Comparison of ENCODE assay signal across 2 cellular contexts in genomic region chr6:97913721-97914120, GRCh38.
TF ChIP-seq lines count a peak whose summit lies in the region.

No MANE protein-coding gene starts in this region.

TF ChIP-seq in GM12878, 131 proteins besides CTCF, POLR2A, EP300 and RAD21 (continued from another document):
- TF ChIP-seq PRDM15 (CRISPR knock-in tag; IDR thresholded peaks at IDR 0.05), result no peak
- TF ChIP-seq IKZF1 (conservative IDR thresholded peaks at IDR 0.05), result 0 out of 2 replicates have a peak, but pooled peaks have one; percentile 13
- TF ChIP-seq MEF2B (IDR thresholded peaks at IDR 0.05; ENCODE audit: partially characterized antibody, poor library complexity, severe bottlenecking), result peak; percentile 51
- TF ChIP-seq MTA2 (IDR thresholded peaks at IDR 0.05; ENCODE audit: low read depth), result peak; percentile 89
- TF ChIP-seq NR2F1 (conservative IDR thresholded peaks at IDR 0.05), result peak; percentile 74

TF ChIP-seq in neural cell, 6 proteins besides CTCF, POLR2A, EP300 and RAD21 (continued from another document):
- TF ChIP-seq REST (IDR thresholded peaks at IDR 0.05; ENCODE audit: borderline replicate concordance), result no peak
- TF ChIP-seq TAF1 (IDR thresholded peaks at IDR 0.05; ENCODE audit: low read depth), result no peak
- TF ChIP-seq MXI1 (conservative IDR thresholded peaks at IDR 0.05; ENCODE audit: poor library complexity, severe bottlenecking), result no peak
- TF ChIP-seq SMC3 (conservative IDR thresholded peaks at IDR 0.05; ENCODE audit: poor library complexity), result no peak
